ENCODE assay signal across 34 cellular contexts in genomic region chr7:40115941-40116340, GRCh38. TPM values are rescaled to one million over a fixed set of nuclear protein-coding genes. Genes with fewer than 3 reads are reported as not detected.
"Had no signal": no experiment of that assay in that cellular context is flagged by ENCODE, and none has a peak within 500 bp of the region (broad histone marks: within the 10 kb centered on the region; RNA-seq: fewer than 3 reads in every experiment).

No MANE protein-coding gene starts in this region.

- H3K27ac ChIP-seq: adrenal gland, body of pancreas, cardiac muscle cell, coronary artery, dorsolateral prefrontal cortex, esophagus squamous epithelium, gastroesophageal sphincter, heart right ventricle, WERI-Rb-1 had no signal

- ATAC-seq: activated CD4-positive, alpha-beta T cell treated with anti-CD3 and anti-CD28 coated beads for 36 hours; activated CD8-positive, alpha-beta memory T cell treated with anti-CD3 and anti-CD28 coated beads, Interleukin-2, amount 10 ng/mL, durations not matched to agents 7 days and 5 days; activated CD8-positive, alpha-beta T cell treated with anti-CD3 and anti-CD28 coated beads, Interleukin-2, amount 10 ng/mL, durations not matched to agents 7 days and 5 days; activated naive CD8-positive, alpha-beta T cell treated with anti-CD3 and anti-CD28 coated beads, Interleukin-2, amount 50 U/mL, for 24 hours; body of pancreas; gastroesophageal sphincter; heart right ventricle; T-helper 17 cell had no signal

- H3K4me1 ChIP-seq: adrenal gland, body of pancreas, gastroesophageal sphincter, heart right ventricle had no signal

- H3K36me3 ChIP-seq: adrenal gland, cardiac muscle cell, esophagus squamous epithelium, gastroesophageal sphincter, heart right ventricle, WERI-Rb-1 had no signal

- DNase-seq: activated B cell treated with CpG ODN at 0.5 μM for 24 hours; activated CD4-positive, alpha-beta memory T cell treated with anti-CD3 and anti-CD28 coated beads for 36 hours; activated CD4-positive, alpha-beta T cell treated with anti-CD3 and anti-CD28 coated beads for 36 hours; activated CD4-positive, alpha-beta T cell treated with anti-CD3 and anti-CD28 coated beads, Interleukin-2, amount 10 ng/mL, durations not matched to agents 24 days and 14 days; activated CD4-positive, CD25-positive, alpha-beta regulatory T cell treated with anti-CD3 and anti-CD28 coated beads, Interleukin-2, amount 50 U/mL, for 72 hours; activated CD8-positive, alpha-beta memory T cell treated with anti-CD3 and anti-CD28 coated beads, Interleukin-2, amount 10 ng/mL, durations not matched to agents 7 days and 5 days; activated CD8-positive, alpha-beta memory T cell treated with anti-CD3 and anti-CD28 coated beads, Interleukin-2, amount 50 U/mL, for 4 hours; activated CD8-positive, alpha-beta T cell treated with anti-CD3 and anti-CD28 coated beads, Interleukin-2, amount 10 ng/mL, durations not matched to agents 7 days and 5 days; activated effector memory CD4-positive, alpha-beta T cell treated with anti-CD3 and anti-CD28 coated beads, Interleukin-2, amount 50 U/mL, for 16 hours; activated naive CD4-positive, alpha-beta T cell treated with anti-CD3 and anti-CD28 coated beads for 36 hours; activated naive CD8-positive, alpha-beta T cell treated with anti-CD3 and anti-CD28 coated beads for 36 hours; activated naive CD8-positive, alpha-beta T cell treated with anti-CD3 and anti-CD28 coated beads, Interleukin-2, amount 50 U/mL, for 24 hours; activated T-cell treated with anti-CD3 and anti-CD28 coated beads, Interleukin-2, amount 50 U/mL, for 1 hour; activated T-cell treated with anti-CD3 and anti-CD28 coated beads, Interleukin-2, amount 50 U/mL, for 48 hours; adrenal gland; amygdala; aorta; body of pancreas; central memory CD4-positive, alpha-beta T cell; cerebellar nuclear complex; dorsolateral prefrontal cortex; effector memory CD4-positive, alpha-beta T cell; endodermal cell; esophagus squamous epithelium; foreskin melanocyte; heart right ventricle; T-helper 1 cell; T-helper 17 cell; T1000; WERI-Rb-1 had no signal

- H3K9me3 ChIP-seq: adrenal gland, body of pancreas, esophagus squamous epithelium, gastroesophageal sphincter had no signal

- H3K27me3 ChIP-seq: adrenal gland, body of pancreas, cardiac muscle cell, dorsolateral prefrontal cortex, esophagus squamous epithelium, gastroesophageal sphincter, heart right ventricle had no signal

- H3K4me3 ChIP-seq: adrenal gland, body of pancreas, cardiac muscle cell, coronary artery, dorsolateral prefrontal cortex, esophagus squamous epithelium, gastroesophageal sphincter, heart right ventricle had no signal

RNA-seq across cellular contexts. Expression of gene SUGCT, which starts 18.9 kb away (rescaled TPM):
- total RNA-seq: activated T-helper 1 cell treated with anti-CD3 and anti-CD28 coated beads, Interleukin-12 subunit alpha, Interleukin-12 subunit beta, Interleukin-2, Interleukin-4 antibody, amounts not matched to agents 30 ng/mL and 10 ng/mL and 1 ng/mL, durations not matched to agents 14 hours and 24 hours and 36 hours had no signal
